In the genomic region with DNA sequence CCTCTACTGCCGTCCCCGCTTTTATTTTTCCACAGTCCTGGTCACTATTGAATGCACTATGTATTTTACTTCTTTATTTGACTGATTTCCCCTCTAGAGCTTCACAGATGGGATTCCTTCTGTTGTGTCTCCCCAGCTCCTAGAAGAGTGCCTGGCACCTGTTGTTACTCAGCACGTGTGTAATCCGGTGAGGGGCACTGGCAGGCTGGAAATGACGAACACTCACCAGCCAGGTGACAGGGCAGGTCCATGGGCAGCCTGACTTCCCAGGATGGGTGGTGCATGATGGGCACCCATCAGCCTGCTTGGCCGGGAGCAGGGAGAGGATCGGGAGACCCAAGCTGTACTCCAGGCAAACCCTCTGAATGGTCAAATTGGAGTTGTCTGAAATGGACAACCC, we compare ENCODE assay signal across 16 cellular contexts.
"Had no signal": no experiment of that assay in that cellular context is flagged by ENCODE, and none has a peak within 500 bp of the region (broad histone marks: within the 10 kb centered on the region; RNA-seq: fewer than 3 reads in every experiment).

No MANE protein-coding gene starts in this region.

- H3K27ac Mint-ChIP-seq: activated B cell treated with CpG ODN at 0.5 μM for 24 hours; activated CD4-positive, alpha-beta memory T cell treated with anti-CD3 and anti-CD28 coated beads, Interleukin-2, amount 10 ng/mL, durations not matched to agents 7 days and 5 days; activated naive CD4-positive, alpha-beta T cell treated with anti-CD3 and anti-CD28 coated beads, Interleukin-2, amount 50 U/mL, for 24 hours; activated T-cell treated with anti-CD3 and anti-CD28 coated beads, Interleukin-2, amount 50 U/mL, for 24 hours; activated T-helper 2 cell treated with anti-CD3 and anti-CD28 coated beads, Interferon-gamma antibody, Interleukin-2, Interleukin-4, amounts not matched to agents 10 μg/mL and 5 μg/mL and 100 μg/mL, durations not matched to agents 14 hours and 24 hours and 36 hours; stimulated activated memory B cell treated with anti-CD40 and anti-IgM and Interleukin-4, amounts not matched to agents 10 μg/mL and 1 μg/mL and 100 μg/mL, for 72 hours; T-helper 2 cell treated with Interferon-gamma antibody and Interleukin-4, amounts not matched to agents 5 μg/mL and 100 μg/mL, for 36 hours had no signal

- H3K9me3 Mint-ChIP-seq: activated B cell treated with CpG ODN at 0.5 μM for 24 hours; activated CD4-positive, alpha-beta memory T cell treated with anti-CD3 and anti-CD28 coated beads, Interleukin-2, amount 10 ng/mL, durations not matched to agents 7 days and 5 days; activated naive CD4-positive, alpha-beta T cell treated with anti-CD3 and anti-CD28 coated beads, Interleukin-2, amount 50 U/mL, for 24 hours; activated T-cell treated with anti-CD3 and anti-CD28 coated beads, Interleukin-2, amount 50 U/mL, for 24 hours; activated T-helper 2 cell treated with anti-CD3 and anti-CD28 coated beads, Interferon-gamma antibody, Interleukin-2, Interleukin-4, amounts not matched to agents 10 μg/mL and 5 μg/mL and 100 μg/mL, durations not matched to agents 14 hours and 24 hours and 36 hours; effector memory CD8-positive, alpha-beta T cell; neural crest cell; stimulated activated memory B cell treated with anti-CD40 and anti-IgM and Interleukin-4, amounts not matched to agents 10 μg/mL and 1 μg/mL and 100 μg/mL, for 72 hours; T-helper 2 cell treated with Interferon-gamma antibody and Interleukin-4, amounts not matched to agents 5 μg/mL and 100 μg/mL, for 36 hours had no signal

- DNase-seq: activated B cell treated with CpG ODN at 0.5 μM for 24 hours; activated CD4-positive, alpha-beta T cell treated with anti-CD3 and anti-CD28 coated beads for 4 hours; activated T-cell treated with anti-CD3 and anti-CD28 coated beads, Interleukin-2, amount 50 U/mL, for 24 hours; effector memory CD8-positive, alpha-beta T cell; esophagus squamous epithelium; hippocampal formation; stimulated activated CD4-positive, alpha-beta T cell treated with anti-CD3 and anti-CD28 coated beads, Interleukin-4, amount 100 ng/mL, for 24 hours had no signal

- H3K36me3 Mint-ChIP-seq: activated naive CD4-positive, alpha-beta T cell treated with anti-CD3 and anti-CD28 coated beads, Interleukin-2, amount 50 U/mL, for 24 hours had no signal

- H3K36me3 ChIP-seq: prostate gland had no signal

- H3K4me3 ChIP-seq: esophagus squamous epithelium, prostate gland, SK-N-MC had no signal

- H3K27me3 ChIP-seq: esophagus squamous epithelium had no signal

- H3K4me1 Mint-ChIP-seq: activated B cell treated with CpG ODN at 0.5 μM for 24 hours; activated naive CD4-positive, alpha-beta T cell treated with anti-CD3 and anti-CD28 coated beads, Interleukin-2, amount 50 U/mL, for 24 hours; neural crest cell; stimulated activated memory B cell treated with anti-CD40 and anti-IgM and Interleukin-4, amounts not matched to agents 10 μg/mL and 1 μg/mL and 100 μg/mL, for 72 hours had no signal

- ATAC-seq: right cardiac atrium; stimulated activated memory B cell treated with anti-CD40 and anti-IgM and Interleukin-4, amounts not matched to agents 10 μg/mL and 1 μg/mL and 100 μg/mL, for 72 hours had no signal

- H3K4me1 ChIP-seq: esophagus squamous epithelium, prostate gland had no signal

- H3K27ac ChIP-seq: esophagus squamous epithelium, prostate gland, SK-N-MC had no signal

- H3K27me3 Mint-ChIP-seq: activated B cell treated with CpG ODN at 0.5 μM for 24 hours; activated CD4-positive, alpha-beta memory T cell treated with anti-CD3 and anti-CD28 coated beads, Interleukin-2, amount 10 ng/mL, durations not matched to agents 7 days and 5 days; activated naive CD4-positive, alpha-beta T cell treated with anti-CD3 and anti-CD28 coated beads, Interleukin-2, amount 50 U/mL, for 24 hours; activated T-cell treated with anti-CD3 and anti-CD28 coated beads, Interleukin-2, amount 50 U/mL, for 24 hours; effector memory CD8-positive, alpha-beta T cell; stimulated activated memory B cell treated with anti-CD40 and anti-IgM and Interleukin-4, amounts not matched to agents 10 μg/mL and 1 μg/mL and 100 μg/mL, for 72 hours had no signal

- H3K9me3 ChIP-seq: esophagus squamous epithelium, prostate gland had no signal

- H3K4me3 Mint-ChIP-seq: activated B cell treated with CpG ODN at 0.5 μM for 24 hours; activated CD4-positive, alpha-beta memory T cell treated with anti-CD3 and anti-CD28 coated beads, Interleukin-2, amount 10 ng/mL, durations not matched to agents 7 days and 5 days; activated naive CD4-positive, alpha-beta T cell treated with anti-CD3 and anti-CD28 coated beads, Interleukin-2, amount 50 U/mL, for 24 hours; activated T-cell treated with anti-CD3 and anti-CD28 coated beads, Interleukin-2, amount 50 U/mL, for 24 hours; effector memory CD8-positive, alpha-beta T cell; neural crest cell; stimulated activated memory B cell treated with anti-CD40 and anti-IgM and Interleukin-4, amounts not matched to agents 10 μg/mL and 1 μg/mL and 100 μg/mL, for 72 hours; T-helper 2 cell treated with Interferon-gamma antibody and Interleukin-4, amounts not matched to agents 5 μg/mL and 100 μg/mL, for 36 hours had no signal
